ENCODE assay signal across 13 cellular contexts in genomic region chr2:45001629-45002385, GRCh38. TPM values are rescaled to one million over a fixed set of nuclear protein-coding genes. Genes with fewer than 3 reads are reported as not detected.
DNase-seq lines count a peak whose midpoint lies in the region; ATAC-seq, FAIRE-seq and TF ChIP-seq lines count a peak whose summit lies in the region.
"Had no signal": no experiment of that assay in that cellular context is flagged by ENCODE, and none has a peak within 500 bp of the region (broad histone marks: within the 10 kb centered on the region; RNA-seq: fewer than 3 reads in every experiment).

No MANE protein-coding gene starts in this region.

- RAD21 ChIA-PET in GM12878 (lab: Charles Lee; ENCODE audit: unreplicated experiment): no interaction called here

- intact Hi-C loops in Right ventricle myocardium superior (cut with DNase I): no loop called here
- intact Hi-C loops in GM12878 (cut with micrococcal nuclease; ENCODE audit: unreplicated experiment): no loop called here
- intact Hi-C loops in lower lobe of right lung (cut with DNase I): no loop called here

- ATAC-seq in Right ventricle myocardium superior (ENCODE audit: poor library complexity): peak; percentile 18
- no peak; the same call in 2 of the 3 replicates for ATAC-seq in GM12878
- no peak for ATAC-seq in lower lobe of right lung
- no peak for ATAC-seq in upper lobe of left lung (ENCODE audit: low FRiP score in 2 of 2)
- no peak for ATAC-seq in GM18858 (IDR thresholded peaks at IDR 0.05; ENCODE audit: unreplicated experiment)

- POLR2A ChIA-PET in GM12878 (lab: Charles Lee): no interaction called here

- SMC1A ChIA-PET in GM12878 (lab: Charles Lee; ENCODE audit: uncharacterized antibody, unreplicated experiment): no interaction called here

- in situ Hi-C loops in GM12878 (cut with MboI): no loop called here

- BruUV-seq in GM12878 (replicated peaks; lab: Mats Ljungman, UMichigan): no TSS peak

- peaks cover 0 to 36% of the 10 kb centered on the region in 2 donors for H3K4me1 ChIP-seq in right atrium auricular region
- H3K4me1 ChIP-seq in GM12878 (ENCODE audit: control insufficient read depth, insufficient read depth, low read length): no peaks in the 10 kb centered on the region
- peaks cover 32% of the 10 kb centered on the region for H3K4me1 ChIP-seq in lower lobe of right lung
- H3K4me1 ChIP-seq in upper lobe of left lung: peaks cover 22 to 47% (median 29%) of the 10 kb centered on the region in 4 donors
- H3K4me1 ChIP-seq: BE2C, HAP-1 had no signal

- H3K27ac ChIP-seq in right atrium auricular region (no peak overlapping the region), GM12878 (ENCODE audit: control insufficient read depth, insufficient read depth) (no peak overlapping the region), lower lobe of right lung (no peak overlapping the region), upper lobe of left lung (no peak overlapping the region)
- H3K27ac ChIP-seq: ovary had no signal

- no peak for TF ChIP-seq CTCF in right atrium auricular region (IDR thresholded peaks at IDR 0.05)
- no peak for TF ChIP-seq CTCF in GM12878 (IDR thresholded peaks at IDR 0.05 in 2 of 3, conservative IDR thresholded peaks at IDR 0.05 in 1 of 3; ENCODE audit: control insufficient read depth in 2 of 3, extremely low read depth in 1 of 3, insufficient read depth in 1 of 3, low read depth in 3 of 3, low read length in 3 of 3)
- no peak for TF ChIP-seq CTCF in lower lobe of right lung (IDR thresholded peaks at IDR 0.05)
- no peak for TF ChIP-seq CTCF in upper lobe of left lung (IDR thresholded peaks at IDR 0.05)

- no peaks in the 10 kb centered on the region for H3K79me2 ChIP-seq in GM12878 (ENCODE audit: control insufficient read depth, insufficient read depth, low read length)

- no peak overlapping the region for H3K4me2 ChIP-seq in GM12878 (ENCODE audit: control insufficient read depth, insufficient read depth)

- H3K36me3 ChIP-seq in right atrium auricular region: no peaks in the 10 kb centered on the region
- H3K36me3 ChIP-seq in GM12878 (ENCODE audit: control insufficient read depth in 2 of 2, insufficient read depth in 2 of 2, low read length in 1 of 2): no peaks in the 10 kb centered on the region
- H3K36me3 ChIP-seq in lower lobe of right lung: no peaks in the 10 kb centered on the region
- H3K36me3 ChIP-seq in upper lobe of left lung: no peaks in the 10 kb centered on the region
- H3K36me3 ChIP-seq: BE2C, HAP-1, ovary had no signal

- TF ChIP-seq POLR2A in GM12878 (IDR thresholded peaks at IDR 0.05; ENCODE audit: low read depth, low read length): no peak
- no peak for TF ChIP-seq POLR2A in upper lobe of left lung (IDR thresholded peaks at IDR 0.05)

- CTCF ChIA-PET in GM12878 (lab: Yijun Ruan, JAX): interaction anchor here (0.9 to 1.9 kb wide), 2 partner anchors 9 to 20 kb away, joined by 3 to 4 read pairs; no protein-coding TSS in a partner anchor

- TF ChIP-seq RAD21 in GM12878 (IDR thresholded peaks at IDR 0.05; ENCODE audit: insufficient read depth, low read depth, low read length): no peak

- H3K9ac ChIP-seq in GM12878 (ENCODE audit: control insufficient read depth, insufficient read depth, low read length): no peak overlapping the region

- WGBS in GM12878 (ENCODE audit: insufficient coverage, insufficient replicate concordance, low lambda C conversion rate, missing lambda C conversion rate): 7% methylated on average over 14 of the region's 17 CpGs
- WGBS in upper lobe of left lung, 2 donors: 16% methylated on average over 14 to 17 of the region's 17 CpGs

- H2AFZ ChIP-seq in GM12878 (ENCODE audit: control insufficient read depth, low read depth, low read length): no peak overlapping the region

- H3K9me3 ChIP-seq in right atrium auricular region: no peaks in the 10 kb centered on the region
- H3K9me3 ChIP-seq in GM12878 (replicated peaks; ENCODE audit: control insufficient read depth, insufficient read depth, low read length): no peaks in the 10 kb centered on the region; the same call in 2 of the 3 replicates
- no peaks in the 10 kb centered on the region for H3K9me3 ChIP-seq in lower lobe of right lung
- no peaks in the 10 kb centered on the region for H3K9me3 ChIP-seq in upper lobe of left lung
- H3K9me3 ChIP-seq: BE2C, HAP-1, ovary had no signal

- H4K20me1 ChIP-seq in GM12878 (ENCODE audit: control insufficient read depth, insufficient read depth): no peaks in the 10 kb centered on the region

- FAIRE-seq in GM12878 (lab: Jason Lieb, UNC): no peak

- DNase-seq in Right ventricle myocardium superior (no peak), right atrium auricular region (ENCODE audit: low spot score) (no peak), GM12878 (ENCODE audit: low read depth, low spot score) (no peak), lower lobe of right lung (no peak), upper lobe of left lung (peak in 1 of 2 donors; percentile 14), kidney tubule cell (ENCODE audit: low spot score) (no peak)
- DNase-seq in activated CD8-positive, alpha-beta memory T cell treated with anti-CD3 and anti-CD28 coated beads for 24 hours: no peak
- DNase-seq: activated gamma-delta T cell treated with Interleukin-2 at 50 U/mL for 16 hours; BE2C; ovary; stimulated activated CD8-positive, alpha-beta memory T cell treated with anti-CD3 and anti-CD28 coated beads, Interleukin-4, amount 100 ng/mL, for 48 hours had no signal

- H3K27me3 ChIP-seq in right atrium auricular region: peaks cover 10 to 26% of the 10 kb centered on the region in 2 donors
- peaks cover 37 to 42% of the 10 kb centered on the region in 2 experiments for H3K27me3 ChIP-seq in GM12878 (replicated peaks in 1 of 2; ENCODE audit: control insufficient read depth in 2 of 2, insufficient read depth in 2 of 2, low read length in 1 of 2)
- peaks cover 96% of the 10 kb centered on the region for H3K27me3 ChIP-seq in lower lobe of right lung (ENCODE audit: low read depth)
- peaks cover 0 to 75% (median 40%) of the 10 kb centered on the region in 4 donors for H3K27me3 ChIP-seq in upper lobe of left lung
- H3K27me3 ChIP-seq: BE2C, ovary had no signal

- H3K4me3 ChIP-seq in right atrium auricular region (peak overlapping the region in 1 of 2 donors; percentile 43), GM12878 (no peak overlapping the region), lower lobe of right lung (peak overlapping the region; percentile 33), upper lobe of left lung (peak overlapping the region in 3 of 4 donors; percentile 18 to 33 (median 28))
- H3K4me3 ChIP-seq: HAP-1, ovary had no signal

- TF ChIP-seq EP300 in GM12878 (IDR thresholded peaks at IDR 0.05; ENCODE audit: borderline replicate concordance in 1 of 2, control insufficient read depth in 1 of 2, low read depth in 2 of 2, low read length in 2 of 2) (no peak), upper lobe of left lung (IDR thresholded peaks at IDR 0.05) (no peak)

TF ChIP-seq in GM12878, 131 proteins besides CTCF, POLR2A, EP300 and RAD21:
- TF ChIP-seq NRF1 (conservative IDR thresholded peaks at IDR 0.05; ENCODE audit: low read depth, low read length) (no peak), KDM1A (IDR thresholded peaks at IDR 0.05; ENCODE audit: borderline replicate concordance) (no peak), EZH2 (IDR thresholded peaks at IDR 0.05; ENCODE audit: borderline replicate concordance, control insufficient read depth, low read depth, low read length) (peak; percentile 36; the same call in 1 of the 2 replicates), NBN (IDR thresholded peaks at IDR 0.05) (no peak)

RNA-seq across cellular contexts. Expression of gene SIX2, which starts 7.4 kb away (rescaled TPM):
- total RNA-seq in Right ventricle myocardium superior: 0.65 TPM
- 1 to 10 TPM; 1.1 to 2.3 TPM for total RNA-seq in right atrium auricular region
- total RNA-seq in GM12878 (2013; cell fraction: nucleolus; rRNA removed): not detected in 2 replicates
- total RNA-seq in GM12878 (2014; rRNA removed): not detected in 2 replicates
- not detected in 2 replicates for total RNA-seq in GM12878 (2014; rRNA removed; fragmentation: Illumina TruSeq; extraction: Trizol)
- total RNA-seq in GM12878 (2021): not detected in 2 replicates
- polyA plus RNA-seq in GM12878 (2011; ENCODE audit: low read depth): not detected
- not detected in 2 replicates for polyA plus RNA-seq in GM12878 (2011; rRNA removed)
- not detected in 2 replicates for polyA plus RNA-seq in GM12878 (2011; cell fraction: cytosol; rRNA removed)
- polyA plus RNA-seq in GM12878 (2011; cell fraction: nucleus; rRNA removed): not detected in 2 replicates
- not detected in 2 replicates for polyA plus RNA-seq in GM12878 (2012)
- polyA plus RNA-seq in GM12878 (2014; fragmentation: Illumina TruSeq; extraction: Trizol): not detected in 2 replicates
- not detected for polyA plus RNA-seq in GM12878 (2014; fragmentation: Nextera tagmentation; extraction: Ambion mirVana)
- not detected in 2 replicates for polyA plus RNA-seq in GM12878 (2014; rRNA removed)
- polyA plus RNA-seq in GM12878 (2016; fragmentation: Nextera tagmentation; extraction: Ambion mirVana): not detected
- polyA minus RNA-seq in GM12878 (2011; rRNA and poly(A)+ RNA removed): not detected in 2 replicates
- 0.42 TPM in 1 of 2 replicates, not detected in the other for polyA minus RNA-seq in GM12878 (2011; cell fraction: cytosol; rRNA and poly(A)+ RNA removed)
- polyA minus RNA-seq in GM12878 (2011; cell fraction: nucleus; rRNA and poly(A)+ RNA removed): not detected in 2 replicates
- total RNA-seq in lower lobe of right lung: 0.38 TPM
- total RNA-seq in upper lobe of left lung: 1 to 10 TPM in 2 of 6 donors, under 1 TPM in 1, not detected in 3; 0.61 to 1.3 (median 1.2) TPM
